ENCODE assay signal across 13 cellular contexts in the genomic region with DNA sequence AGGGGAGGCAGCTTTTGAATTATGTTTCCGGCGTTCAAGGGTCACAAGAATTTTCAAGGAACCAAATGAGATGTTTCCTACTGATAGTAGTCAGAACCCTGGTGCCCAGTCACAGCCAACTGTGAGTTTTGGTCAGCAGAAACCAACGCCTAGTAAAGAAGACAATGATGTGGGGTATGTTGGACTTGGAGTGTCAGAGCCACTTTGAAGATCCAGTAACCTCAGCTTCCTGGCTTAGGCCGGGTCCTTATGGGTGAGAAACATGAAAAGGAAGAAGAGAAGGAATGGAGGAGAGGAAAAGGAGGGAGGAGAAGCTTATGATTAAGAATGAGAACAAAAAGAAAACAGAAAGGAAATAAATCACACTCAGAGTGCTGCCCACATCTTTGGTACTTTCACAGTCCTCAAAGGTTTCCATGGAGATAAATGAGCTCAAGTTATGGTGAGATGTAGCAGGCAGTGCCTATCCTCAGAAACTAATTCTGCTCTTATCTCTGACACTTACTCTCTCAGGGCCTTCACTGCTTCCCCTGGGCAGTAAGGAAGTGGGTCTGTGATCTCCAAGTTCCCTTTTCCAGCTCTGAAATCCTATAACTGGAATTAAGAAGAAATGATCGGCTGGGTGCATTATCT. TPM values are rescaled to one million over a fixed set of nuclear protein-coding genes. Genes with fewer than 3 reads are reported as not detected.
DNase-seq lines count a peak whose midpoint lies in the region; ATAC-seq and TF ChIP-seq lines count a peak whose summit lies in the region.
"Had no signal": no experiment of that assay in that cellular context is flagged by ENCODE, and none has a peak within 500 bp of the region (broad histone marks: within the 10 kb centered on the region; RNA-seq: fewer than 3 reads in every experiment).

No MANE protein-coding gene starts in this region.

- ATAC-seq in activated CD8-positive, alpha-beta memory T cell treated with anti-CD3 and anti-CD28 coated beads, Interleukin-2, amount 10 ng/mL, durations not matched to agents 7 days and 5 days: peak; percentile 31

- H3K27ac Mint-ChIP-seq in activated CD8-positive, alpha-beta memory T cell treated with anti-CD3 and anti-CD28 coated beads, Interleukin-2, amount 10 ng/mL, durations not matched to agents 7 days and 5 days: peak overlapping the region; percentile 45
- H3K27ac Mint-ChIP-seq in activated naive CD4-positive, alpha-beta T cell treated with anti-CD3 and anti-CD28 coated beads, Interleukin-2, amount 10 ng/mL, durations not matched to agents 7 days and 5 days: peak overlapping the region; percentile 54
- H3K27ac Mint-ChIP-seq in osteocyte (ENCODE audit: unreplicated experiment): no peak overlapping the region
- H3K27ac Mint-ChIP-seq: memory B cell had no signal

- TF ChIP-seq CTCF in osteocyte (IDR thresholded peaks at IDR 0.05): no peak

- CTCF ChIA-PET in activated CD8-positive, alpha-beta memory T cell treated with anti-CD3 and anti-CD28 coated beads, Interleukin-2, amount 10 ng/mL, durations not matched to agents 7 days and 5 days (lab: Charles Lee): interaction anchor here (0.7 to 1.6 kb wide), 5 partner anchors 9 to 700 kb away, joined by 3 to 8 read pairs (median 3); no protein-coding TSS in a partner anchor
- CTCF ChIA-PET in activated naive CD4-positive, alpha-beta T cell treated with anti-CD3 and anti-CD28 coated beads, Interleukin-2, amount 10 ng/mL, durations not matched to agents 7 days and 5 days (lab: Charles Lee): interaction anchor here (0.6 kb wide), 1 partner anchor 11 kb away, joined by 3 read pairs; no protein-coding TSS in a partner anchor

- in situ Hi-C loops in KBM-7 (cut with MboI; ENCODE audit: low pct_unique_long_range_greater_than_20kb, low sequenced_read_pairs): no loop called here

- peaks cover 45% of the 10 kb centered on the region for H3K4me1 Mint-ChIP-seq in activated CD8-positive, alpha-beta memory T cell treated with anti-CD3 and anti-CD28 coated beads, Interleukin-2, amount 10 ng/mL, durations not matched to agents 7 days and 5 days
- peaks cover 33% of the 10 kb centered on the region for H3K4me1 Mint-ChIP-seq in activated naive CD4-positive, alpha-beta T cell treated with anti-CD3 and anti-CD28 coated beads, Interleukin-2, amount 10 ng/mL, durations not matched to agents 7 days and 5 days
- peaks cover 10% of the 10 kb centered on the region for H3K4me1 Mint-ChIP-seq in osteocyte (ENCODE audit: unreplicated experiment)

- no peak for DNase-seq in activated CD8-positive, alpha-beta memory T cell treated with anti-CD3 and anti-CD28 coated beads, Interleukin-2, amount 10 ng/mL, durations not matched to agents 7 days and 5 days
- no peak for DNase-seq in activated CD8-positive, alpha-beta memory T cell treated with anti-CD3 and anti-CD28 coated beads, Interleukin-2, amount 50 U/mL, for 48 hours
- DNase-seq in KBM-7: peak; percentile 27
- DNase-seq in activated naive CD4-positive, alpha-beta T cell treated with anti-CD3 and anti-CD28 coated beads, Interleukin-2, amount 10 ng/mL, durations not matched to agents 7 days and 5 days: no peak
- DNase-seq in osteocyte (ENCODE audit: extremely low spot score, unreplicated experiment): peak; percentile 49
- no peak for DNase-seq in NCI-H526 (lab: John Stamatoyannopoulos, UW)
- no peak for DNase-seq in middle frontal gyrus (ENCODE audit: extremely low spot score, low spot score)
- no peak for DNase-seq in NCI-H187 treated with DMSO at 0.1 percent for 48 hours (lab: John Stamatoyannopoulos, UW)
- DNase-seq: NCI-H510A; ovary; Peyer's patch; stimulated activated CD4-positive, alpha-beta T cell treated with anti-CD3 and anti-CD28 coated beads, Interleukin-12 subunit alpha, Interleukin-12 subunit beta, amount 100 ng/mL, for 4 hours had no signal

- H3K9me3 Mint-ChIP-seq in activated CD8-positive, alpha-beta memory T cell treated with anti-CD3 and anti-CD28 coated beads, Interleukin-2, amount 10 ng/mL, durations not matched to agents 7 days and 5 days (ENCODE audit: low read depth): no peaks in the 10 kb centered on the region
- no peaks in the 10 kb centered on the region for H3K9me3 Mint-ChIP-seq in activated naive CD4-positive, alpha-beta T cell treated with anti-CD3 and anti-CD28 coated beads, Interleukin-2, amount 10 ng/mL, durations not matched to agents 7 days and 5 days
- no peaks in the 10 kb centered on the region for H3K9me3 Mint-ChIP-seq in osteocyte (ENCODE audit: unreplicated experiment)
- H3K9me3 Mint-ChIP-seq: memory B cell had no signal

- no peaks in the 10 kb centered on the region for H3K27me3 Mint-ChIP-seq in activated CD8-positive, alpha-beta memory T cell treated with anti-CD3 and anti-CD28 coated beads, Interleukin-2, amount 10 ng/mL, durations not matched to agents 7 days and 5 days
- peaks cover 44% of the 10 kb centered on the region for H3K27me3 Mint-ChIP-seq in activated naive CD4-positive, alpha-beta T cell treated with anti-CD3 and anti-CD28 coated beads, Interleukin-2, amount 10 ng/mL, durations not matched to agents 7 days and 5 days
- peaks cover 50% of the 10 kb centered on the region for H3K27me3 Mint-ChIP-seq in osteocyte (ENCODE audit: unreplicated experiment)

- H3K4me3 Mint-ChIP-seq in activated CD8-positive, alpha-beta memory T cell treated with anti-CD3 and anti-CD28 coated beads, Interleukin-2, amount 10 ng/mL, durations not matched to agents 7 days and 5 days: no peak overlapping the region
- peak overlapping the region; percentile 9 for H3K4me3 Mint-ChIP-seq in activated naive CD4-positive, alpha-beta T cell treated with anti-CD3 and anti-CD28 coated beads, Interleukin-2, amount 10 ng/mL, durations not matched to agents 7 days and 5 days
- H3K4me3 Mint-ChIP-seq in osteocyte (ENCODE audit: unreplicated experiment): no peak overlapping the region

- H3K36me3 Mint-ChIP-seq in activated CD8-positive, alpha-beta memory T cell treated with anti-CD3 and anti-CD28 coated beads, Interleukin-2, amount 10 ng/mL, durations not matched to agents 7 days and 5 days: peaks cover 5% of the 10 kb centered on the region
- no peaks in the 10 kb centered on the region for H3K36me3 Mint-ChIP-seq in activated naive CD4-positive, alpha-beta T cell treated with anti-CD3 and anti-CD28 coated beads, Interleukin-2, amount 10 ng/mL, durations not matched to agents 7 days and 5 days
- H3K36me3 Mint-ChIP-seq in osteocyte (ENCODE audit: unreplicated experiment): no peaks in the 10 kb centered on the region
- H3K36me3 Mint-ChIP-seq: memory B cell had no signal

RNA-seq across cellular contexts. Expression of a gene that starts 2.0 kb away (rescaled TPM):
- 10 to 100 TPM in 1 of 2 experiments, 1 to 10 TPM in 1; 6.0 to 11.4 TPM for total RNA-seq in activated CD8-positive, alpha-beta memory T cell treated with anti-CD3 and anti-CD28 coated beads, Interleukin-2, amount 10 ng/mL, durations not matched to agents 7 days and 5 days
- total RNA-seq in osteocyte: 1.7 and 2.4 TPM in 2 replicates

Comparison
In these comparisons a context has a peak if more than half of its experiments do, and no peak if none do; other contexts are left out.
1. DNase-seq: peak in KBM-7 (single experiment) and osteocyte (single experiment); none in activated CD8-positive, alpha-beta memory T cell treated with anti-CD3 and anti-CD28 coated beads, Interleukin-2, amount 10 ng/mL, durations not matched to agents 7 days and 5 days (single experiment), activated CD8-positive, alpha-beta memory T cell treated with anti-CD3 and anti-CD28 coated beads, Interleukin-2, amount 50 U/mL, for 48 hours (single experiment), activated naive CD4-positive, alpha-beta T cell treated with anti-CD3 and anti-CD28 coated beads, Interleukin-2, amount 10 ng/mL, durations not matched to agents 7 days and 5 days (single experiment), NCI-H526 (0 of 2), middle frontal gyrus (single experiment) and NCI-H187 treated with DMSO at 0.1 percent for 48 hours (single experiment).